19 cellular contexts compared by ENCODE assay signal in genomic region chr3:73018298-73018697, GRCh38. TPM values are rescaled to one million over a fixed set of nuclear protein-coding genes. Genes with fewer than 3 reads are reported as not detected.
A peak's percentile ranks its signal among the peaks of the same experiment; 100 is the strongest.
DNase-seq lines count a peak whose midpoint lies in the region; ATAC-seq and TF ChIP-seq lines count a peak whose summit lies in the region.
"Had no signal": no experiment of that assay in that cellular context is flagged by ENCODE, and none has a peak within 500 bp of the region (broad histone marks: within the 10 kb centered on the region; RNA-seq: fewer than 3 reads in every experiment).

No MANE protein-coding gene starts in this region.

- TF ChIP-seq CTCF in activated CD8-positive, alpha-beta T cell treated with anti-CD3 and anti-CD28 coated beads for 36 hours (IDR thresholded peaks at IDR 0.05), result no peak
- TF ChIP-seq CTCF in CD4-positive, alpha-beta T cell (IDR thresholded peaks at IDR 0.05), result no peak
- no peak for TF ChIP-seq CTCF in HFFc6 (IDR thresholded peaks at IDR 0.05)
- TF ChIP-seq CTCF in GM13976 (IDR thresholded peaks at IDR 0.05; ENCODE audit: borderline replicate concordance, control extremely low read depth, extremely low read depth, insufficient read depth, missing control alignments), result no peak

- in situ Hi-C loops in GM13976 (cut with MboI; ENCODE audit: low sequenced_read_pairs, unreplicated experiment), result no loop called here

- POLR2A ChIA-PET in activated CD8-positive, alpha-beta T cell treated with anti-CD3 and anti-CD28 coated beads for 36 hours (lab: Charles Lee), result no interaction called here
- POLR2A ChIA-PET in activated CD8-positive, alpha-beta T cell treated with anti-CD3 and anti-CD28 coated beads, Interleukin-2, amount 10 ng/mL, durations not matched to agents 7 days and 5 days (lab: Charles Lee), result no interaction called here
- POLR2A ChIA-PET in CD4-positive, alpha-beta T cell (lab: Charles Lee), result no interaction called here

- intact Hi-C loops in activated CD8-positive, alpha-beta T cell treated with anti-CD3 and anti-CD28 coated beads for 36 hours (cut with micrococcal nuclease), result no loop called here
- intact Hi-C loops in CD4-positive, alpha-beta T cell (cut with DNase I, micrococcal nuclease), result no loop called here

- no peak overlapping the region for H3K27ac ChIP-seq in CD4-positive, alpha-beta T cell (ENCODE audit: low read depth, low read length)
- H3K27ac ChIP-seq: GM23248, Peyer's patch had no signal

- H3K9me3 Mint-ChIP-seq in activated CD8-positive, alpha-beta T cell treated with anti-CD3 and anti-CD28 coated beads for 36 hours, result no peaks in the 10 kb centered on the region
- H3K9me3 Mint-ChIP-seq in activated CD8-positive, alpha-beta T cell treated with anti-CD3 and anti-CD28 coated beads, Interleukin-2, amount 10 ng/mL, durations not matched to agents 7 days and 5 days (ENCODE audit: insufficient read depth), result no peaks in the 10 kb centered on the region
- no peaks in the 10 kb centered on the region for H3K9me3 Mint-ChIP-seq in CD4-positive, alpha-beta T cell
- H3K9me3 Mint-ChIP-seq in HFFc6 (no peaks in the 10 kb centered on the region), memory B cell (no peaks in the 10 kb centered on the region)
- no peaks in the 10 kb centered on the region for H3K9me3 Mint-ChIP-seq in effector memory CD8-positive, alpha-beta T cell

- H3K9me3 ChIP-seq in CD4-positive, alpha-beta T cell (ENCODE audit: control insufficient read depth, low read length), result no peaks in the 10 kb centered on the region
- H3K9me3 ChIP-seq: Peyer's patch had no signal

- no peak overlapping the region for H3K4me3 Mint-ChIP-seq in activated CD8-positive, alpha-beta T cell treated with anti-CD3 and anti-CD28 coated beads for 36 hours
- H3K4me3 Mint-ChIP-seq in activated CD8-positive, alpha-beta T cell treated with anti-CD3 and anti-CD28 coated beads, Interleukin-2, amount 10 ng/mL, durations not matched to agents 7 days and 5 days, result no peak overlapping the region
- H3K4me3 Mint-ChIP-seq in CD4-positive, alpha-beta T cell, result no peak overlapping the region
- H3K4me3 Mint-ChIP-seq in HFFc6 (no peak overlapping the region), memory B cell (no peak overlapping the region)
- H3K4me3 Mint-ChIP-seq in effector memory CD8-positive, alpha-beta T cell, result peak overlapping the region in 1 of 2 donors; percentile 3
- H3K4me3 Mint-ChIP-seq: B cell had no signal

- H3K27me3 Mint-ChIP-seq in activated CD8-positive, alpha-beta T cell treated with anti-CD3 and anti-CD28 coated beads for 36 hours, result no peaks in the 10 kb centered on the region
- H3K27me3 Mint-ChIP-seq in activated CD8-positive, alpha-beta T cell treated with anti-CD3 and anti-CD28 coated beads, Interleukin-2, amount 10 ng/mL, durations not matched to agents 7 days and 5 days (ENCODE audit: low read depth), result no peaks in the 10 kb centered on the region
- H3K27me3 Mint-ChIP-seq in CD4-positive, alpha-beta T cell, result no peaks in the 10 kb centered on the region
- H3K27me3 Mint-ChIP-seq in HFFc6 (ENCODE audit: insufficient read depth), result no peaks in the 10 kb centered on the region; the same call in 1 of the 2 replicates
- H3K27me3 Mint-ChIP-seq in memory B cell, result no peaks in the 10 kb centered on the region
- no peaks in the 10 kb centered on the region for H3K27me3 Mint-ChIP-seq in effector memory CD8-positive, alpha-beta T cell
- H3K27me3 Mint-ChIP-seq: B cell had no signal

- peaks cover 64% of the 10 kb centered on the region for H3K4me1 Mint-ChIP-seq in activated CD8-positive, alpha-beta T cell treated with anti-CD3 and anti-CD28 coated beads for 36 hours (ENCODE audit: low read depth)
- peaks cover 21% of the 10 kb centered on the region for H3K4me1 Mint-ChIP-seq in activated CD8-positive, alpha-beta T cell treated with anti-CD3 and anti-CD28 coated beads, Interleukin-2, amount 10 ng/mL, durations not matched to agents 7 days and 5 days (ENCODE audit: low read depth)
- H3K4me1 Mint-ChIP-seq in CD4-positive, alpha-beta T cell (ENCODE audit: low read depth), result peaks cover 66% of the 10 kb centered on the region
- H3K4me1 Mint-ChIP-seq in HFFc6 (ENCODE audit: low read depth), result peaks cover 32% of the 10 kb centered on the region
- H3K4me1 Mint-ChIP-seq in memory B cell, result peaks cover 29% of the 10 kb centered on the region
- peaks cover 35 to 60% of the 10 kb centered on the region in 2 donors for H3K4me1 Mint-ChIP-seq in effector memory CD8-positive, alpha-beta T cell (ENCODE audit: low read depth in 2 of 2)

- no peak for DNase-seq in activated CD8-positive, alpha-beta T cell treated with anti-CD3 and anti-CD28 coated beads for 36 hours
- DNase-seq in activated CD8-positive, alpha-beta T cell treated with anti-CD3 and anti-CD28 coated beads, Interleukin-2, amount 10 ng/mL, durations not matched to agents 7 days and 5 days, result no peak
- no peak for DNase-seq in CD4-positive, alpha-beta T cell
- no peak for DNase-seq in HFFc6
- no peak for DNase-seq in memory B cell (ENCODE audit: low spot score in 2 of 2)
- DNase-seq in GM13976 (ENCODE audit: low spot score), result no peak
- DNase-seq in SKM-1 treated with dmso at 0.1 percent for 144 hours (lab: John Stamatoyannopoulos, UW; ENCODE audit: unreplicated experiment), result no peak
- no peak for DNase-seq in effector memory CD8-positive, alpha-beta T cell
- DNase-seq: DMS153, GDM1, GM23248, HCEC 1CT, NCI-H1092 treated with DMSO at 0.1 percent for 48 hours, NCI-H146, NCI-H2029 treated with DMSO at 0.1 percent for 48 hours, NCI-H2171, NCI-H69, Peyer's patch had no signal

- CTCF ChIA-PET in activated CD8-positive, alpha-beta T cell treated with anti-CD3 and anti-CD28 coated beads for 36 hours (lab: Charles Lee), result interaction anchor here (1.5 to 1.9 kb wide), 3 partner anchors 11 to 38 kb away, joined by 4 read pairs; partner anchors contain the start of gene PPP4R2
- CTCF ChIA-PET in activated CD8-positive, alpha-beta T cell treated with anti-CD3 and anti-CD28 coated beads, Interleukin-2, amount 10 ng/mL, durations not matched to agents 7 days and 5 days (lab: Charles Lee), result no interaction called here
- CTCF ChIA-PET in CD4-positive, alpha-beta T cell (lab: Charles Lee), result no interaction called here

- peaks cover 31% of the 10 kb centered on the region for H3K36me3 Mint-ChIP-seq in activated CD8-positive, alpha-beta T cell treated with anti-CD3 and anti-CD28 coated beads for 36 hours (ENCODE audit: low read depth)
- peaks cover 23% of the 10 kb centered on the region for H3K36me3 Mint-ChIP-seq in activated CD8-positive, alpha-beta T cell treated with anti-CD3 and anti-CD28 coated beads, Interleukin-2, amount 10 ng/mL, durations not matched to agents 7 days and 5 days (ENCODE audit: low read depth)
- peaks cover 35% of the 10 kb centered on the region for H3K36me3 Mint-ChIP-seq in CD4-positive, alpha-beta T cell (ENCODE audit: low read depth)
- peaks cover 5% of the 10 kb centered on the region; the same call in 1 of the 2 replicates for H3K36me3 Mint-ChIP-seq in HFFc6 (ENCODE audit: low read depth)
- H3K36me3 Mint-ChIP-seq in memory B cell, result peaks cover 15% of the 10 kb centered on the region
- peaks cover 19% of the 10 kb centered on the region for H3K36me3 Mint-ChIP-seq in effector memory CD8-positive, alpha-beta T cell (ENCODE audit: insufficient read depth)

- no peak for ATAC-seq in activated CD8-positive, alpha-beta T cell treated with anti-CD3 and anti-CD28 coated beads for 36 hours
- no peak for ATAC-seq in activated CD8-positive, alpha-beta T cell treated with anti-CD3 and anti-CD28 coated beads, Interleukin-2, amount 10 ng/mL, durations not matched to agents 7 days and 5 days
- no peak for ATAC-seq in CD4-positive, alpha-beta T cell (ENCODE audit: poor library complexity)
- no peak for ATAC-seq in memory B cell (ENCODE audit: low read depth)
- ATAC-seq in effector memory CD8-positive, alpha-beta T cell (replicated peaks), result no peak

- no peaks in the 10 kb centered on the region for H3K27me3 ChIP-seq in CD4-positive, alpha-beta T cell (ENCODE audit: control insufficient read depth, insufficient read depth, low read length)
- H3K27me3 ChIP-seq: Peyer's patch had no signal

- H3K27ac Mint-ChIP-seq in activated CD8-positive, alpha-beta T cell treated with anti-CD3 and anti-CD28 coated beads for 36 hours, result peak overlapping the region; percentile 59
- no peak overlapping the region for H3K27ac Mint-ChIP-seq in activated CD8-positive, alpha-beta T cell treated with anti-CD3 and anti-CD28 coated beads, Interleukin-2, amount 10 ng/mL, durations not matched to agents 7 days and 5 days
- peak overlapping the region; percentile 50 for H3K27ac Mint-ChIP-seq in CD4-positive, alpha-beta T cell
- H3K27ac Mint-ChIP-seq in HFFc6 (peak overlapping the region; percentile 35; the same call in 1 of the 2 replicates), memory B cell (peak overlapping the region; percentile 22)
- H3K27ac Mint-ChIP-seq in effector memory CD8-positive, alpha-beta T cell, result peak overlapping the region in 1 of 2 donors; percentile 10
- H3K27ac Mint-ChIP-seq: B cell had no signal

RNA-seq across cellular contexts. Expression of gene PPP4R2, which starts 21.7 kb away (rescaled TPM):
- total RNA-seq in activated CD8-positive, alpha-beta T cell treated with anti-CD3 and anti-CD28 coated beads for 36 hours, result 10 to 100 TPM; 85.5 to 88.6 TPM
- 10 to 100 TPM; 80.0 to 80.9 TPM for total RNA-seq in activated CD8-positive, alpha-beta T cell treated with anti-CD3 and anti-CD28 coated beads, Interleukin-2, amount 10 ng/mL, durations not matched to agents 7 days and 5 days
- 10 to 100 TPM; 67.8 to 80.3 TPM for total RNA-seq in CD4-positive, alpha-beta T cell
- total RNA-seq in HFFc6 (2021; fragmentation: NEBNext Ultra II Directional; extraction: Animal tissue kit (Norgen Biotek cat#: 25700)), result 10 to 100 TPM; 72.4 to 84.3 (median 79.4) TPM

RNA-seq across cellular contexts. Expression of gene EBLN2, which starts 43.2 kb away (rescaled TPM):
- 1 to 10 TPM; 4.9 to 5.0 TPM for total RNA-seq in activated CD8-positive, alpha-beta T cell treated with anti-CD3 and anti-CD28 coated beads for 36 hours
- 1 to 10 TPM; 5.3 to 5.9 TPM for total RNA-seq in activated CD8-positive, alpha-beta T cell treated with anti-CD3 and anti-CD28 coated beads, Interleukin-2, amount 10 ng/mL, durations not matched to agents 7 days and 5 days
- total RNA-seq in CD4-positive, alpha-beta T cell, result 10 to 100 TPM; 14.8 to 16.0 TPM
- 1 to 10 TPM; 1.5 to 1.9 (median 1.7) TPM for total RNA-seq in HFFc6 (2021; fragmentation: NEBNext Ultra II Directional; extraction: Animal tissue kit (Norgen Biotek cat#: 25700))
